In the genomic region with DNA sequence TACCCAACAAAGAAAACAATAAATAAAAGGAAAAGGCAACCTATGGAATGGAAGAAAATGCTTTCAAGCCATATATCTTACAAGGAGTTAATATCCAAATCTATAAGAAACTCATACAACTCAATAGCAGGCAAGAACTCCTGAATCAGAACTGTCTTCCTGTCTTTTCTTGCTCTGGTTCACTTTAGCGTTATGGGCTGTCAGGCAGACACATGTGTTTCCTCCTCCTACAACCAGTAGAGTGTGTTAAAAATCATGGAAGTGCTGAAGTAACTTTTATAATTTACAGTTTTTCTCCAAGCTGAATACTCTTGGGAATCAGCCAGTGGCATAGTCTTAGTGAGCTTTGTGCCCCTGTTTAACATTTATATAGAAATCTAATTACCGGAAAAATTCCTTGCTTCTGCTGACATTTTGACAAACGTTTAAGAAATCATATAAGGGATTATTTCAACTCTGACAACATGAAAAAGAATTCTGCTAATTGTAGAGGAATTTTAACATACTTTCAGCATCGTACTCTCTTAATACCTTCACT, we compare ENCODE assay signal across 14 cellular contexts.
DNase-seq lines count a peak whose midpoint lies in the region; FAIRE-seq and TF ChIP-seq lines count a peak whose summit lies in the region.
"Had no signal": no experiment of that assay in that cellular context is flagged by ENCODE, and none has a peak within 500 bp of the region (broad histone marks: within the 10 kb centered on the region; RNA-seq: fewer than 3 reads in every experiment).

No MANE protein-coding gene starts in this region.

- no peak for DNase-seq in H54 (ENCODE audit: insufficient read length, low spot score)
- peak; percentile 4 for DNase-seq in dermis blood vessel endothelial cell
- DNase-seq in neural progenitor cell (ENCODE audit: low spot score): no peak
- no peak for DNase-seq in hippocampal formation (lab: John Stamatoyannopoulos, UW)
- DNase-seq in pons (ENCODE audit: low spot score): no peak
- no peak for DNase-seq in nucleus accumbens (lab: John Stamatoyannopoulos, UW)
- DNase-seq: COR-L47, EL, NCI-H1048, NCI-H1436 treated with DMSO at 0.1 percent for 48 hours, NCI-H2081, NCI-H524 had no signal

- no peaks in the 10 kb centered on the region for H3K9me3 Mint-ChIP-seq in neural progenitor cell

- peaks cover 4% of the 10 kb centered on the region for H3K4me1 ChIP-seq in Loucy (ENCODE audit: insufficient read depth, low read length, poor library complexity, severe bottlenecking)
- H3K4me1 ChIP-seq in neural progenitor cell: no peaks in the 10 kb centered on the region
- H3K4me1 ChIP-seq: SJSA1 had no signal

- TF ChIP-seq POLR2A in H54 (IDR thresholded peaks at IDR 0.05; ENCODE audit: low read depth, low read length): no peak

- no peaks in the 10 kb centered on the region for H4K20me1 ChIP-seq in Loucy (ENCODE audit: insufficient read depth, low read length, poor library complexity, severe bottlenecking)
- no peaks in the 10 kb centered on the region for H4K20me1 ChIP-seq in neural progenitor cell (ENCODE audit: low read depth)

- peak; percentile 55 for FAIRE-seq in H54 (lab: Jason Lieb, UNC)

- no peak overlapping the region for H3K27ac Mint-ChIP-seq in neural progenitor cell

- H3K27me3 ChIP-seq in Loucy (ENCODE audit: insufficient read depth, low read length, poor library complexity, severe bottlenecking) (no peaks in the 10 kb centered on the region), neural progenitor cell (no peaks in the 10 kb centered on the region)
- H3K27me3 ChIP-seq: SJSA1 had no signal

- H3K4me3 Mint-ChIP-seq in neural progenitor cell: no peak overlapping the region

- H3K9ac ChIP-seq in Loucy (ENCODE audit: low read depth, low read length, poor library complexity, severe bottlenecking) (no peak overlapping the region), neural progenitor cell (no peak overlapping the region)

- no peak overlapping the region for H3K4me3 ChIP-seq in Loucy (ENCODE audit: low read length, poor library complexity, severe bottlenecking)
- H3K4me3 ChIP-seq in neural progenitor cell: no peak overlapping the region
- H3K4me3 ChIP-seq: SJSA1 had no signal

- no peaks in the 10 kb centered on the region for H3F3A ChIP-seq in Loucy (ENCODE audit: low read depth)
- H3F3A ChIP-seq in neural progenitor cell (ENCODE audit: low read depth): no peaks in the 10 kb centered on the region

- H3K9me2 ChIP-seq in Loucy (replicated peaks; ENCODE audit: low read depth, low read length): no peaks in the 10 kb centered on the region

- H2AFZ ChIP-seq in Loucy (ENCODE audit: low read length) (peak overlapping the region; percentile 22; the same call in 1 of the 2 replicates), neural progenitor cell (replicated peaks) (peak overlapping the region; percentile 3)

- H3K27me3 Mint-ChIP-seq in neural progenitor cell (ENCODE audit: insufficient read depth, low read depth): peaks cover 2% of the 10 kb centered on the region

- no peaks in the 10 kb centered on the region for H3K9me3 ChIP-seq in Loucy (ENCODE audit: insufficient read depth, low read depth, low read length)
- H3K9me3 ChIP-seq in neural progenitor cell (ENCODE audit: low read depth): no peaks in the 10 kb centered on the region
- H3K9me3 ChIP-seq: SJSA1 had no signal

- no peaks in the 10 kb centered on the region for H3K79me2 ChIP-seq in Loucy (ENCODE audit: insufficient read depth, low read length)
- no peaks in the 10 kb centered on the region for H3K79me2 ChIP-seq in neural progenitor cell (ENCODE audit: low read depth)

- H3K36me3 Mint-ChIP-seq in neural progenitor cell: no peaks in the 10 kb centered on the region

- H3K27ac ChIP-seq in neural progenitor cell: no peak overlapping the region
- H3K27ac ChIP-seq: SJSA1 had no signal

- H3K4me2 ChIP-seq in Loucy (ENCODE audit: low read depth, low read length, poor library complexity, severe bottlenecking) (no peak overlapping the region), neural progenitor cell (no peak overlapping the region)

- H3K4me1 Mint-ChIP-seq in neural progenitor cell: peaks cover 2% of the 10 kb centered on the region

- TF ChIP-seq CTCF in Loucy (conservative IDR thresholded peaks at IDR 0.05; ENCODE audit: low read length) (no peak), neural progenitor cell (IDR thresholded peaks at IDR 0.05) (no peak)

- no peaks in the 10 kb centered on the region for H3K36me3 ChIP-seq in Loucy (ENCODE audit: insufficient read depth, low read length)
- no peaks in the 10 kb centered on the region for H3K36me3 ChIP-seq in neural progenitor cell
- H3K36me3 ChIP-seq: SJSA1 had no signal
